Comparison of ENCODE assay signal across 8 cellular contexts in the genomic region with DNA sequence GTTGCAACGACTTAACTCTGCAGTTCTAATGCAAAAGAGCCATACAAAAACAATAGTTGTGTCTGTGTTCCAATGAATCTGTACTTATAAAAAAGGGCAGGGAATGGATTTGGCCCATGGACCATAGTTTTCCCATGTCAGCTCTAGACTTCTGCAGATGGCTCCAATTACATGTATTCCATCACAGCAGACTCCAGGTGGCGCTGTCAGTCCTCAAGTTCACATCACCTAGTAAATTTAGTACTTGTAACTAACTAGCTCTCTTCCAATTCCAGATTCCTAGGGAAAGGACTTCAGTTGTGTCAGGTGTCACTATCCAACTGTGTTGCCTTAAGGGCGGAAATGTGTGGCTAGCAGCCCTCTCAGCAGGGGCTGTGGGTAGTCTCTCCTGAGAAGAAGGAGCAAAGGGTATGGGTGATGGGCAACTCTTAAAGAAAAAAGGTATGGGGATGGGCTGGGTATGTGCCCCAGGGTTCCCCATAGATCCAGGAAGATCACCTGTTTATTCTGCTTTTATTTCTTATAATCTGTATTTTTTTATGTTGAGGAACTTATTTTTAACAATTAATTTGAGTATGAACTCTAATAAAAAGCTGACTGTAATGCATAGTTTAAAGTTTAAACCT. TPM values are rescaled to one million over a fixed set of nuclear protein-coding genes. Genes with fewer than 3 reads are reported as not detected.
DNase-seq lines count a peak whose midpoint lies in the region; ATAC-seq and TF ChIP-seq lines count a peak whose summit lies in the region.

No MANE protein-coding gene starts in this region.

- POLR2A ChIA-PET in PC-3 (lab: Charles Lee; ENCODE audit: unreplicated experiment) = interaction anchor here (0.6 kb wide), 1 partner anchor 50 kb away, joined by 4 read pairs; no protein-coding TSS in a partner anchor

- H3F3A ChIP-seq in PC-3 (ENCODE audit: low read length, unreplicated experiment) = no peaks in the 10 kb centered on the region

- no peaks in the 10 kb centered on the region for H3K27me3 ChIP-seq in CD4-positive, CD25-positive, alpha-beta regulatory T cell (ENCODE audit: control insufficient read depth, insufficient read depth, low read length)
- H3K27me3 ChIP-seq in HL-60 (ENCODE audit: insufficient read depth, poor library complexity, severe bottlenecking) (no peaks in the 10 kb centered on the region), PC-3 (ENCODE audit: low read length) (no peaks in the 10 kb centered on the region), fibroblast of lung (ENCODE audit: control insufficient read depth, insufficient read depth, low read length) (no peaks in the 10 kb centered on the region), neutrophil (no peaks in the 10 kb centered on the region)

- H3K4me2 ChIP-seq in PC-3 (ENCODE audit: low read length) (no peak overlapping the region), fibroblast of lung (ENCODE audit: extremely low read depth, insufficient read depth, low read length) (no peak overlapping the region)

- intact Hi-C loops in PC-3 (cut with micrococcal nuclease) = loop anchor here (1.0 kb wide), 1 partner anchor 49 kb away; no protein-coding TSS in a partner anchor

- H3K27ac ChIP-seq in CD4-positive, CD25-positive, alpha-beta regulatory T cell (ENCODE audit: insufficient read depth, low read length, poor library complexity, severe bottlenecking) = no peak overlapping the region
- H3K27ac ChIP-seq in HL-60 (replicated peaks) (no peak overlapping the region), PC-3 (ENCODE audit: low read length) (no peak overlapping the region), fibroblast of lung (ENCODE audit: insufficient read depth, low read length) (no peak overlapping the region), neutrophil (no peak overlapping the region), substantia nigra (ENCODE audit: low read depth, low read length, poor library complexity, severe bottlenecking) (no peak overlapping the region)

- no peaks in the 10 kb centered on the region for H3K9me3 ChIP-seq in CD4-positive, CD25-positive, alpha-beta regulatory T cell (ENCODE audit: control insufficient read depth in 2 of 2, low read length in 2 of 2)
- no peaks in the 10 kb centered on the region for H3K9me3 ChIP-seq in PC-3 (ENCODE audit: low read length)
- no peaks in the 10 kb centered on the region for H3K9me3 ChIP-seq in fibroblast of lung (ENCODE audit: control insufficient read depth, insufficient read depth, low read depth, low read length)
- H3K9me3 ChIP-seq in neutrophil = no peaks in the 10 kb centered on the region

- H3K27ac Mint-ChIP-seq in CD4-positive, CD25-positive, alpha-beta regulatory T cell = peak overlapping the region in 1 of 3 donors; percentile 23

- H2AFZ ChIP-seq in PC-3 (ENCODE audit: low read length) = no peak overlapping the region
- no peak overlapping the region for H2AFZ ChIP-seq in fibroblast of lung (ENCODE audit: low read length)

- CTCF ChIA-PET in PC-3 (lab: Charles Lee) = interaction anchor here (0.6 to 1.0 kb wide), 5 partner anchors 11 to 519 kb away, joined by 3 to 6 read pairs (median 3); no protein-coding TSS in a partner anchor

- no peaks in the 10 kb centered on the region for H3K9me3 Mint-ChIP-seq in CD4-positive, CD25-positive, alpha-beta regulatory T cell

- H3K36me3 ChIP-seq in CD4-positive, CD25-positive, alpha-beta regulatory T cell (ENCODE audit: control insufficient read depth, insufficient read depth, low read length) = peaks cover 3% of the 10 kb centered on the region
- H3K36me3 ChIP-seq in PC-3 (ENCODE audit: low read depth, low read length) = no peaks in the 10 kb centered on the region
- no peaks in the 10 kb centered on the region for H3K36me3 ChIP-seq in fibroblast of lung (ENCODE audit: control insufficient read depth, insufficient read depth, low read length)
- H3K36me3 ChIP-seq in neutrophil = no peaks in the 10 kb centered on the region

- H3K4me3 Mint-ChIP-seq in CD4-positive, CD25-positive, alpha-beta regulatory T cell = peak overlapping the region in 1 of 4 donors; percentile 17

- no peaks in the 10 kb centered on the region for H3K4me1 ChIP-seq in CD4-positive, CD25-positive, alpha-beta regulatory T cell (ENCODE audit: control insufficient read depth, insufficient read depth, low read length, poor library complexity, severe bottlenecking)
- H3K4me1 ChIP-seq in PC-3 (ENCODE audit: insufficient read depth, low read length) (no peaks in the 10 kb centered on the region), fibroblast of lung (ENCODE audit: control insufficient read depth, extremely low read depth, insufficient read depth, low read length) (peaks cover 2% of the 10 kb centered on the region), neutrophil (ENCODE audit: control insufficient read depth in 1 of 2, insufficient read depth in 1 of 2, low read depth in 1 of 2, low read length in 1 of 2) (no peaks in the 10 kb centered on the region)

- peak in 1 of 2 donors; percentile 44 for ATAC-seq in CD4-positive, CD25-positive, alpha-beta regulatory T cell (ENCODE audit: low read depth in 2 of 2)
- ATAC-seq in PC-3 (peak; percentile 58), GM21381 (IDR thresholded peaks at IDR 0.05; ENCODE audit: unreplicated experiment) (no peak)

- H3K36me3 Mint-ChIP-seq in CD4-positive, CD25-positive, alpha-beta regulatory T cell = peaks cover 41% of the 10 kb centered on the region

- TF ChIP-seq CTCF in HL-60 (IDR thresholded peaks at IDR 0.05; ENCODE audit: insufficient read depth, low read length) = peak; percentile 46
- peak; percentile 86 for TF ChIP-seq CTCF in PC-3 (conservative IDR thresholded peaks at IDR 0.05; ENCODE audit: low read depth, low read length)
- TF ChIP-seq CTCF in fibroblast of lung (conservative IDR thresholded peaks at IDR 0.05 in 1 of 2, IDR thresholded peaks at IDR 0.05 in 1 of 2; ENCODE audit: low read depth in 1 of 2, low read length in 2 of 2) = peak; percentile 72 to 88
- TF ChIP-seq CTCF in neutrophil (IDR thresholded peaks at IDR 0.05) = peak; percentile 76

- H3K27me3 Mint-ChIP-seq in CD4-positive, CD25-positive, alpha-beta regulatory T cell = no peaks in the 10 kb centered on the region

- H4K20me1 ChIP-seq in PC-3 (ENCODE audit: low read length) (no peaks in the 10 kb centered on the region), fibroblast of lung (ENCODE audit: control insufficient read depth, extremely low read depth, insufficient read depth, low read length) (no peaks in the 10 kb centered on the region)

- no peaks in the 10 kb centered on the region for H3K79me2 ChIP-seq in PC-3 (ENCODE audit: low read length)
- H3K79me2 ChIP-seq in fibroblast of lung (ENCODE audit: control insufficient read depth, insufficient read depth, low read length) = no peaks in the 10 kb centered on the region

- DNase-seq in CD4-positive, CD25-positive, alpha-beta regulatory T cell = peak; percentile 40 to 76 (median 47)
- peak; percentile 28 to 58 for DNase-seq in HL-60 (ENCODE audit: low read depth in 1 of 2, low spot score in 1 of 2)
- DNase-seq in PC-3 = peak; percentile 72
- DNase-seq in activated T-cell treated with anti-CD3 and anti-CD28 coated beads, Interleukin-2, amount 50 U/mL, for 1 hour = peak; percentile 67
- peak; percentile 64 to 78 for DNase-seq in fibroblast of lung (ENCODE audit: low read depth in 2 of 2)
- DNase-seq in substantia nigra (lab: John Stamatoyannopoulos, UW) = peak in 30 of 49 donors; percentile 1 to 52 (median 15)

- H3K9ac ChIP-seq in PC-3 (ENCODE audit: low read length) (no peak overlapping the region), fibroblast of lung (ENCODE audit: insufficient read depth, low read length) (no peak overlapping the region)

- H3K4me1 Mint-ChIP-seq in CD4-positive, CD25-positive, alpha-beta regulatory T cell = peaks cover 0 to 3% (median under 1%) of the 10 kb centered on the region in 4 donors

- no TSS peak for BruUV-seq in PC-3 (replicated peaks; lab: Mats Ljungman, UMichigan)

- H3K4me3 ChIP-seq in CD4-positive, CD25-positive, alpha-beta regulatory T cell (ENCODE audit: low read depth, low read length) = no peak overlapping the region
- H3K4me3 ChIP-seq in HL-60 (replicated peaks; ENCODE audit: insufficient read depth, low read length) (no peak overlapping the region), PC-3 (ENCODE audit: low read length) (no peak overlapping the region), fibroblast of lung (replicated peaks in 1 of 4; ENCODE audit: control extremely low read depth in 1 of 4, insufficient read depth in 1 of 4, low read depth in 3 of 4, low read length in 4 of 4) (no peak overlapping the region), neutrophil (ENCODE audit: low read depth in 1 of 2, low read length in 1 of 2) (no peak overlapping the region)

- no peaks in the 10 kb centered on the region for H3K9me2 ChIP-seq in PC-3 (replicated peaks; ENCODE audit: low read length)

RNA-seq across cellular contexts. Expression of gene BBS4, which starts 36.2 kb away (rescaled TPM):
- total RNA-seq in CD4-positive, CD25-positive, alpha-beta regulatory T cell = 16.1 TPM
- 10 to 100 TPM in 3 of 4 donors, 1 to 10 TPM in 1; 6.3 to 12.9 (median 11.9) TPM for polyA plus RNA-seq in CD4-positive, CD25-positive, alpha-beta regulatory T cell
- 7.5 and 18.7 TPM in 2 replicates for total RNA-seq in PC-3 (2014; rRNA removed)
- total RNA-seq in fibroblast of lung = 18.7 and 27.9 TPM in 2 replicates
- 22.9 and 29.4 TPM in 2 replicates for polyA plus RNA-seq in fibroblast of lung
- polyA plus RNA-seq in fibroblast of lung (2012) = 15.7 and 18.3 TPM in 2 replicates
- 5.9 and 17.0 TPM in 2 replicates for polyA minus RNA-seq in fibroblast of lung (ENCODE audit: low replicate concordance)

RNA-seq across cellular contexts. Expression of gene HIGD2B, which starts 36.2 kb away (rescaled TPM):
- not detected for total RNA-seq in CD4-positive, CD25-positive, alpha-beta regulatory T cell
- polyA plus RNA-seq in CD4-positive, CD25-positive, alpha-beta regulatory T cell = under 1 TPM in 1 of 4 donors, not detected in 3; 0.16 TPM
- total RNA-seq in PC-3 (2014; rRNA removed) = 0.11 TPM in 1 of 2 replicates, not detected in the other
- total RNA-seq in fibroblast of lung = 0.26 TPM in 1 of 2 replicates, not detected in the other
- not detected in 2 replicates for polyA plus RNA-seq in fibroblast of lung
- not detected in 2 replicates for polyA plus RNA-seq in fibroblast of lung (2012)
- not detected in 2 replicates for polyA minus RNA-seq in fibroblast of lung (ENCODE audit: low replicate concordance)

Comparison
In these comparisons a context has a peak if more than half of its experiments do, and no peak if none do; other contexts are left out.
1. DNase-seq: peak in every context shown above with its lines; median percentile 72 in PC-3; 71 in fibroblast of lung; 67 in activated T-cell treated with anti-CD3 and anti-CD28 coated beads, Interleukin-2, amount 50 U/mL, for 1 hour; 47 in CD4-positive, CD25-positive, alpha-beta regulatory T cell; 43 in HL-60; 15 in substantia nigra.